8 cellular contexts compared by ENCODE assay signal in genomic region chr2:128305555-128306080, GRCh38. TPM values are rescaled to one million over a fixed set of nuclear protein-coding genes. Genes with fewer than 3 reads are reported as not detected.
DNase-seq lines count a peak whose midpoint lies in the region; ATAC-seq and TF ChIP-seq lines count a peak whose summit lies in the region.

No MANE protein-coding gene starts in this region.

- peaks cover 95 to 97% of the 10 kb centered on the region in 2 donors for H3K4me1 ChIP-seq in adrenal gland (replicated peaks in 1 of 2)
- H3K4me1 ChIP-seq in mesodermal cell (ENCODE audit: control insufficient read depth, insufficient read depth, low read length, poor library complexity, severe bottlenecking), result peaks cover 36% of the 10 kb centered on the region

- intact Hi-C loops in adrenal gland (cut with DNase I), result no loop called here

- H3K4me3 ChIP-seq in adrenal gland (peak overlapping the region in 1 of 4 donors; percentile 13), mesodermal cell (ENCODE audit: extremely low read depth, insufficient read depth, low read length, poor library complexity, severe bottlenecking) (no peak overlapping the region)

- 15 to 48% (median 44%) methylated on average over 4 to 11 of the region's 11 CpGs for WGBS in adrenal gland, 4 donors
- 80 to 89% methylated on average over 6 to 11 of the region's 11 CpGs for WGBS in mesodermal cell (ENCODE audit: insufficient coverage in 2 of 2), 2 experiments

- no peak overlapping the region for H3K27ac Mint-ChIP-seq in activated T-cell treated with anti-CD3 and anti-CD28 coated beads, Interleukin-2, amount 50 U/mL, for 72 hours

- H3K36me3 ChIP-seq in adrenal gland (replicated peaks in 1 of 2), result no peaks in the 10 kb centered on the region
- H3K36me3 ChIP-seq in mesodermal cell (ENCODE audit: control insufficient read depth, insufficient read depth, low read length), result no peaks in the 10 kb centered on the region

- no peaks in the 10 kb centered on the region for H3K27me3 Mint-ChIP-seq in activated T-cell treated with anti-CD3 and anti-CD28 coated beads, Interleukin-2, amount 50 U/mL, for 72 hours (ENCODE audit: low read depth)

- ATAC-seq in GM19438 (IDR thresholded peaks at IDR 0.05; ENCODE audit: low read depth, unreplicated experiment), result peak; percentile 85
- peak; percentile 56 for ATAC-seq in HG03565 (IDR thresholded peaks at IDR 0.05; ENCODE audit: unreplicated experiment)
- no peak for ATAC-seq in activated T-cell treated with anti-CD3 and anti-CD28 coated beads, Interleukin-2, amount 50 U/mL, for 72 hours (replicated peaks in 1 of 2)

- H3K4me3 Mint-ChIP-seq in activated T-cell treated with anti-CD3 and anti-CD28 coated beads, Interleukin-2, amount 50 U/mL, for 72 hours, result no peak overlapping the region

- no peaks in the 10 kb centered on the region for H3K9me3 Mint-ChIP-seq in activated T-cell treated with anti-CD3 and anti-CD28 coated beads, Interleukin-2, amount 50 U/mL, for 72 hours

- H3K27ac ChIP-seq in adrenal gland (peak overlapping the region; percentile 74 to 94 (median 86)), mesodermal cell (ENCODE audit: low read depth, low read length, severe bottlenecking) (peak overlapping the region; percentile 64)

- H3K36me3 Mint-ChIP-seq in activated T-cell treated with anti-CD3 and anti-CD28 coated beads, Interleukin-2, amount 50 U/mL, for 72 hours (ENCODE audit: insufficient read depth in 2 of 2), result no peaks in the 10 kb centered on the region

- H3K9me3 ChIP-seq in adrenal gland (replicated peaks in 1 of 3) (no peaks in the 10 kb centered on the region), mesodermal cell (ENCODE audit: control insufficient read depth, low read length) (no peaks in the 10 kb centered on the region)

- peaks cover 3% of the 10 kb centered on the region for H3K4me1 Mint-ChIP-seq in activated T-cell treated with anti-CD3 and anti-CD28 coated beads, Interleukin-2, amount 50 U/mL, for 72 hours (ENCODE audit: low read depth)

- no peak for TF ChIP-seq POLR2A in adrenal gland (IDR thresholded peaks at IDR 0.05)

- peak in 1 of 6 experiments; percentile 3 for TF ChIP-seq CTCF in adrenal gland (IDR thresholded peaks at IDR 0.05)

- H3K27me3 ChIP-seq in adrenal gland, result no peaks in the 10 kb centered on the region

- DNase-seq in adrenal gland (peak in 3 of 7 donors; percentile 27 to 43 (median 39)), cerebellar cortex (ENCODE audit: low spot score) (no peak), glomerular visceral epithelial cell (ENCODE audit: extremely low spot score) (no peak)
- no peak for DNase-seq in activated naive CD4-positive, alpha-beta T cell (lab: John Stamatoyannopoulos, UW)
- no peak for DNase-seq in activated T-cell treated with anti-CD3 and anti-CD28 coated beads, Interleukin-2, amount 50 U/mL, for 72 hours

RNA-seq across cellular contexts. Expression of gene HS6ST1, which starts 13.1 kb away (rescaled TPM):
- 100 to 1,000 TPM in 6 of 8 donors, 10 to 100 TPM in 2; 74.5 to 262 (median 149) TPM for total RNA-seq in adrenal gland
- polyA plus RNA-seq in adrenal gland, result 10 to 100 TPM; 20.5 to 40.0 (median 35.1) TPM
- 22.0 TPM for polyA plus RNA-seq in mesodermal cell (2013, experiment 1 of 2)
- 18.4 TPM for polyA plus RNA-seq in mesodermal cell (2013, experiment 2 of 2)
- total RNA-seq in activated T-cell treated with anti-CD3 and anti-CD28 coated beads, Interleukin-2, amount 50 U/mL, for 72 hours, result 10 to 100 TPM; 10.6 to 11.3 TPM

Comparison
In these comparisons a context has a peak if more than half of its experiments do, and no peak if none do; other contexts are left out.
1. ATAC-seq: peak in GM19438 (single experiment) and HG03565 (single experiment); none in activated T-cell treated with anti-CD3 and anti-CD28 coated beads, Interleukin-2, amount 50 U/mL, for 72 hours (0 of 2).
2. RNA of gene HS6ST1, which starts 13.1 kb away (total RNA-seq): 74.5 to 262 TPM in adrenal gland; 10.6 to 11.3 TPM in activated T-cell treated with anti-CD3 and anti-CD28 coated beads, Interleukin-2, amount 50 U/mL, for 72 hours; every median in the first group is over 4 times any median in the second.